17 cellular contexts compared by ENCODE assay signal in the genomic region with DNA sequence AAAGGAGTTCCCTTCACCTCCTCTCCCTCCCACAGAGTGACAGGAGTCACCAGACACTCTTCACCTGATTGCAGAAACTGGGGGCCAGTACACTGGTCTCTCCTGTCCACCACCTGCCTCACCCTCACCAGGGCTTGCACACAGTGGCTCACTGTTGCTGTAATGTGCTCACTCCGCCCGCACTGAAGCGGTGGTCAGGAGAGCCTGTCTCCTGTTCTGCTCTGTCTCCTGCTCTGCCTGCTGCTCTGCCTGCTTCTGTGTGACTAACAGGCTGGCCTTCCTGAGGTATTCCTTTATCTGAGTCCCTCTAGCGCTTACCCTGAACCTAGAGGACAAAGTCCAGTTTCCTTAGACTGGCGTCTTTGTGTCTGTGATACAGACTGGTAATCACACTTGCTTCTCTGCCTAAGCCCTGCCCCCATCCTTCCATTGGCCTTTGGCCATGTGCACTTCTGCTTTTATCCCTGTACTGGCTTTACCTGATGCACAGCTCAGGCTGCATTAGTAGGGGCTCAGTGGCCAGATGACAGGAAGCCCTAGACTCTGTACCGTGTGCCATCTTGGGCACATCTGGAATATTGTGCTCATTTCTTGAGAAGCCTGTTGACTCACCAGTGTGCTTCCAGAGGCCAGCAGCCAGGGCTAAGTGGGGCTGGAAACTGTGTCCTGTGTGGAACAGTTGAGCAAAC. TPM values are rescaled to one million over a fixed set of nuclear protein-coding genes. Genes with fewer than 3 reads are reported as not detected.
DNase-seq lines count a peak whose midpoint lies in the region; FAIRE-seq and TF ChIP-seq lines count a peak whose summit lies in the region.
"Had no signal": no experiment of that assay in that cellular context is flagged by ENCODE, and none has a peak within 500 bp of the region (broad histone marks: within the 10 kb centered on the region; RNA-seq: fewer than 3 reads in every experiment).

No MANE protein-coding gene starts in this region.

- no peak overlapping the region for H3K27ac ChIP-seq in endodermal cell (ENCODE audit: low read depth, low read length)
- H3K27ac ChIP-seq in neuronal stem cell (replicated peaks; ENCODE audit: low read length) = no peak overlapping the region

- H3K4me1 Mint-ChIP-seq in Calu3 (ENCODE audit: low read depth, unreplicated experiment) (peaks cover 18% of the 10 kb centered on the region), endodermal cell (peaks cover 2% of the 10 kb centered on the region)
- H3K4me1 Mint-ChIP-seq: CD4-positive, alpha-beta memory T cell had no signal

- peak overlapping the region; percentile 72 for H3K27ac Mint-ChIP-seq in Calu3 (ENCODE audit: unreplicated experiment)
- peak overlapping the region; percentile 93 for H3K27ac Mint-ChIP-seq in endodermal cell
- H3K27ac Mint-ChIP-seq: activated CD8-positive, alpha-beta T cell treated with anti-CD3 and anti-CD28 coated beads for 36 hours; T-helper 17 cell had no signal

- peaks cover 95% of the 10 kb centered on the region for H3K36me3 ChIP-seq in endodermal cell (ENCODE audit: control insufficient read depth, insufficient read depth, low read length)
- H3K36me3 ChIP-seq in neuronal stem cell (replicated peaks in 1 of 2; ENCODE audit: control insufficient read depth in 2 of 2, insufficient read depth in 2 of 2, low read length in 2 of 2) = peaks cover 81 to 100% of the 10 kb centered on the region in 2 donors

- H3K9me3 Mint-ChIP-seq in Calu3 (ENCODE audit: low read depth, unreplicated experiment) (no peaks in the 10 kb centered on the region), endodermal cell (no peaks in the 10 kb centered on the region)
- H3K9me3 Mint-ChIP-seq: activated CD8-positive, alpha-beta T cell treated with anti-CD3 and anti-CD28 coated beads for 36 hours; CD4-positive, alpha-beta memory T cell; natural killer cell treated with Interleukin-12 subunit alpha and Interleukin-12 subunit beta and Interleukin-15 and Interleukin-18, amount 100 ng/mL, for 72 hours had no signal

- H2AK5ac ChIP-seq in neuronal stem cell (ENCODE audit: low read depth, low read length) = no peak overlapping the region

- H2BK12ac ChIP-seq in neuronal stem cell (ENCODE audit: low read length) = no peak overlapping the region

- H3K4me3 Mint-ChIP-seq in Calu3 (ENCODE audit: low read depth, unreplicated experiment) (peak overlapping the region; percentile 26), endodermal cell (peak overlapping the region; percentile 12)
- H3K4me3 Mint-ChIP-seq: activated CD8-positive, alpha-beta T cell treated with anti-CD3 and anti-CD28 coated beads for 36 hours; CD4-positive, alpha-beta memory T cell; natural killer cell treated with Interleukin-12 subunit alpha and Interleukin-12 subunit beta and Interleukin-15 and Interleukin-18, amount 100 ng/mL, for 72 hours; T-helper 17 cell had no signal

- H3K14ac ChIP-seq in neuronal stem cell (ENCODE audit: low read length) = no peak overlapping the region

- H3K4me3 ChIP-seq in endodermal cell (ENCODE audit: low read length) = peak overlapping the region; percentile 46
- H3K4me3 ChIP-seq in neuronal stem cell (ENCODE audit: low read length in 2 of 2) = no peak overlapping the region

- intact Hi-C loops in Calu3 (cut with micrococcal nuclease; ENCODE audit: unreplicated experiment) = loop anchor here (2.0 to 10.0 kb wide), 2 partner anchors 20 to 54 kb away; partner anchors contain the start of gene BLTP2

- no peak overlapping the region for H2BK15ac ChIP-seq in neuronal stem cell (ENCODE audit: low read length)

- peaks cover 12% of the 10 kb centered on the region for H3K4me1 ChIP-seq in endodermal cell (ENCODE audit: control insufficient read depth, insufficient read depth, low read length)
- H3K4me1 ChIP-seq in neuronal stem cell (ENCODE audit: control insufficient read depth in 2 of 2, insufficient read depth in 1 of 2, low read depth in 1 of 2, low read length in 2 of 2) = peaks cover 16% of the 10 kb centered on the region in 2 donors

- H3K9ac ChIP-seq in endodermal cell (ENCODE audit: extremely low read depth, low read length, poor library complexity, severe bottlenecking) = peak overlapping the region; percentile 31
- no peak overlapping the region for H3K9ac ChIP-seq in neuronal stem cell (ENCODE audit: low read depth, low read length, poor library complexity)

- no peak for FAIRE-seq in GM12892 (lab: Jason Lieb, UNC)
- FAIRE-seq: bronchial epithelial cell, G401.6 had no signal

- H3K18ac ChIP-seq in neuronal stem cell (ENCODE audit: low read length) = no peak overlapping the region

- 87 to 94% methylated on average over 6 of the region's 6 CpGs for WGBS in endodermal cell (ENCODE audit: insufficient coverage in 1 of 2, insufficient read length in 1 of 2), 2 experiments
- WGBS in neuronal stem cell (ENCODE audit: extremely low coverage in 2 of 2, insufficient read length in 2 of 2, insufficient replicate concordance in 1 of 2), 2 donors = no CpG with 5 or more reads among the region's 6 CpGs

- H3K27me3 ChIP-seq in endodermal cell (ENCODE audit: control insufficient read depth, insufficient read depth, low read length, poor library complexity, severe bottlenecking) = no peaks in the 10 kb centered on the region
- H3K27me3 ChIP-seq in neuronal stem cell (ENCODE audit: control insufficient read depth in 3 of 3, insufficient read depth in 3 of 3, low read depth in 1 of 3, low read length in 3 of 3) = no peaks in the 10 kb centered on the region

- H3K36me3 Mint-ChIP-seq in Calu3 (ENCODE audit: insufficient read depth, unreplicated experiment) = peaks cover 77% of the 10 kb centered on the region
- peaks cover 87% of the 10 kb centered on the region for H3K36me3 Mint-ChIP-seq in endodermal cell (ENCODE audit: low read depth)

- peak; percentile 81 for DNase-seq in Calu3
- DNase-seq in NCI-H526 (lab: John Stamatoyannopoulos, UW) = peak; percentile 98
- no peak for DNase-seq in endodermal cell
- DNase-seq in neuronal stem cell (ENCODE audit: low spot score) = no peak
- DNase-seq in KG1 (lab: John Stamatoyannopoulos, UW) = no peak
- no peak for DNase-seq in RPMI8226
- no peak for DNase-seq in hippocampal formation (lab: John Stamatoyannopoulos, UW)
- DNase-seq in GM12892 (ENCODE audit: insufficient read length) = no peak
- DNase-seq: activated CD8-positive, alpha-beta T cell treated with anti-CD3 and anti-CD28 coated beads for 36 hours; activated effector memory CD4-positive, alpha-beta T cell treated with anti-CD3 and anti-CD28 coated beads, Interleukin-2, amount 50 U/mL, for 16 hours; CD4-positive, alpha-beta memory T cell; NCI-H524; stimulated activated naive CD4-positive, alpha-beta T cell treated with Interleukin-2 at 50 U/mL for 16 hours; T-helper 17 cell had no signal

- no TSS peak for BruUV-seq in Calu3 (replicated peaks; lab: Mats Ljungman, UMichigan)

- no peaks in the 10 kb centered on the region for H3K27me3 Mint-ChIP-seq in Calu3 (ENCODE audit: unreplicated experiment)
- H3K27me3 Mint-ChIP-seq in endodermal cell (ENCODE audit: insufficient read depth) = no peaks in the 10 kb centered on the region
- H3K27me3 Mint-ChIP-seq: activated CD8-positive, alpha-beta T cell treated with anti-CD3 and anti-CD28 coated beads for 36 hours; CD4-positive, alpha-beta memory T cell; natural killer cell treated with Interleukin-12 subunit alpha and Interleukin-12 subunit beta and Interleukin-15 and Interleukin-18, amount 100 ng/mL, for 72 hours; T-helper 17 cell had no signal

- no peak overlapping the region for H4K8ac ChIP-seq in neuronal stem cell (ENCODE audit: low read depth, low read length)

- CTCF ChIA-PET in Calu3 (lab: Charles Lee) = interaction anchor here (0.7 kb wide), 1 partner anchor 52 kb away, joined by 3 read pairs; no protein-coding TSS in a partner anchor

- H2BK5ac ChIP-seq in neuronal stem cell (ENCODE audit: low read length) = no peak overlapping the region

- H3K4ac ChIP-seq in neuronal stem cell (ENCODE audit: low read length) = no peak overlapping the region

- TF ChIP-seq CTCF in Calu3 (IDR thresholded peaks at IDR 0.05; ENCODE audit: unreplicated experiment) (no peak), endodermal cell (conservative IDR thresholded peaks at IDR 0.05) (no peak)

- H3K23ac ChIP-seq in neuronal stem cell (ENCODE audit: low read depth, low read length, poor library complexity) = peak overlapping the region; percentile 46

- TF ChIP-seq POLR2A in GM12892 (IDR thresholded peaks at IDR 0.05; ENCODE audit: low read depth, low read length) = no peak

- no peak overlapping the region for H2AFZ ChIP-seq in neuronal stem cell (ENCODE audit: low read length)

- H3K4me2 ChIP-seq in neuronal stem cell (ENCODE audit: insufficient read depth, low read length, poor library complexity, severe bottlenecking) = no peak overlapping the region

- no peaks in the 10 kb centered on the region for H3K79me1 ChIP-seq in neuronal stem cell (ENCODE audit: low read depth, low read length)

- H3K9me3 ChIP-seq in endodermal cell (ENCODE audit: control insufficient read depth, low read length) = no peaks in the 10 kb centered on the region
- no peaks in the 10 kb centered on the region for H3K9me3 ChIP-seq in neuronal stem cell (replicated peaks in 1 of 2; ENCODE audit: control insufficient read depth in 2 of 2, insufficient read depth in 1 of 2, low read depth in 1 of 2, low read length in 2 of 2)

- H4K91ac ChIP-seq in neuronal stem cell (ENCODE audit: low read depth, low read length, poor library complexity) = no peak overlapping the region

- no peak overlapping the region for H2BK120ac ChIP-seq in neuronal stem cell (ENCODE audit: low read depth, low read length)

RNA-seq across cellular contexts. Expression of gene PROCA1, which starts 13.3 kb away (rescaled TPM):
- total RNA-seq in Calu3 (2022) (4.2 and 4.3 TPM in 2 replicates), endodermal cell (10 to 100 TPM; 28.7 to 41.6 TPM)
- polyA plus RNA-seq in endodermal cell (2013, experiment 1 of 2) = 20.6 TPM
- 19.2 TPM for polyA plus RNA-seq in endodermal cell (2013, experiment 2 of 2)
- 24.4 TPM for polyA plus RNA-seq in neuronal stem cell (2013, experiment 1 of 2)
- 25.2 TPM for polyA plus RNA-seq in neuronal stem cell (2013, experiment 2 of 2)
- 2.8 TPM for polyA plus RNA-seq in GM12892 (2012; ENCODE audit: missing spikeins)

RNA-seq across cellular contexts. Expression of gene RAB34, which starts 19.3 kb away (rescaled TPM):
- 34.5 and 35.3 TPM in 2 replicates for total RNA-seq in Calu3 (2022)
- 100 to 1,000 TPM; 111 to 112 TPM for total RNA-seq in endodermal cell
- polyA plus RNA-seq in endodermal cell (2013, experiment 1 of 2) = 92.9 TPM
- 105 TPM for polyA plus RNA-seq in endodermal cell (2013, experiment 2 of 2)
- polyA plus RNA-seq in neuronal stem cell (2013, experiment 1 of 2) = 76.6 TPM
- polyA plus RNA-seq in neuronal stem cell (2013, experiment 2 of 2) = 73.6 TPM
- 18.7 TPM for polyA plus RNA-seq in GM12892 (2012; ENCODE audit: missing spikeins)

RNA-seq across cellular contexts. Expression of gene RPL23A, which starts 21.4 kb away (rescaled TPM):
- total RNA-seq in Calu3 (2022) (1,148 and 1,217 TPM in 2 replicates), endodermal cell (1,000 to 10,000 TPM; 1,639 TPM)
- 2,129 TPM for polyA plus RNA-seq in endodermal cell (2013, experiment 1 of 2)
- 2,042 TPM for polyA plus RNA-seq in endodermal cell (2013, experiment 2 of 2)
- polyA plus RNA-seq in neuronal stem cell (2013, experiment 1 of 2) = 3,397 TPM
- polyA plus RNA-seq in neuronal stem cell (2013, experiment 2 of 2) = 3,279 TPM
- polyA plus RNA-seq in GM12892 (2012; ENCODE audit: missing spikeins) = 2,883 TPM

RNA-seq across cellular contexts. Expression of gene TLCD1, which starts 27.6 kb away (rescaled TPM):
- total RNA-seq in Calu3 (2022) (44.9 and 49.3 TPM in 2 replicates), endodermal cell (10 to 100 TPM; 17.0 to 22.9 TPM)
- polyA plus RNA-seq in endodermal cell (2013, experiment 1 of 2) = 8.3 TPM
- polyA plus RNA-seq in endodermal cell (2013, experiment 2 of 2) = 7.2 TPM
- 9.1 TPM for polyA plus RNA-seq in neuronal stem cell (2013, experiment 1 of 2)
- 8.3 TPM for polyA plus RNA-seq in neuronal stem cell (2013, experiment 2 of 2)
- 15.8 TPM for polyA plus RNA-seq in GM12892 (2012; ENCODE audit: missing spikeins)

RNA-seq across cellular contexts. Expression of gene NEK8, which starts 30.2 kb away (rescaled TPM):
- total RNA-seq in Calu3 (2022) (10.8 and 11.4 TPM in 2 replicates), endodermal cell (10 to 100 TPM; 11.2 to 15.7 TPM)
- 5.7 TPM for polyA plus RNA-seq in endodermal cell (2013, experiment 1 of 2)
- polyA plus RNA-seq in endodermal cell (2013, experiment 2 of 2) = 5.5 TPM
- polyA plus RNA-seq in neuronal stem cell (2013, experiment 1 of 2) = 4.5 TPM
- polyA plus RNA-seq in neuronal stem cell (2013, experiment 2 of 2) = 4.3 TPM
- polyA plus RNA-seq in GM12892 (2012; ENCODE audit: missing spikeins) = 6.9 TPM

Comparison
In these comparisons a context has a peak if more than half of its experiments do, and no peak if none do; other contexts are left out.
1. DNase-seq: peak in Calu3 (single experiment) and NCI-H526 (2 of 2); none in endodermal cell (single experiment), neuronal stem cell (single experiment), KG1 (single experiment), RPMI8226 (single experiment), hippocampal formation (0 of 2) and GM12892 (single experiment).